ENCODE assay signal across 1 cellular context in the genomic region with DNA sequence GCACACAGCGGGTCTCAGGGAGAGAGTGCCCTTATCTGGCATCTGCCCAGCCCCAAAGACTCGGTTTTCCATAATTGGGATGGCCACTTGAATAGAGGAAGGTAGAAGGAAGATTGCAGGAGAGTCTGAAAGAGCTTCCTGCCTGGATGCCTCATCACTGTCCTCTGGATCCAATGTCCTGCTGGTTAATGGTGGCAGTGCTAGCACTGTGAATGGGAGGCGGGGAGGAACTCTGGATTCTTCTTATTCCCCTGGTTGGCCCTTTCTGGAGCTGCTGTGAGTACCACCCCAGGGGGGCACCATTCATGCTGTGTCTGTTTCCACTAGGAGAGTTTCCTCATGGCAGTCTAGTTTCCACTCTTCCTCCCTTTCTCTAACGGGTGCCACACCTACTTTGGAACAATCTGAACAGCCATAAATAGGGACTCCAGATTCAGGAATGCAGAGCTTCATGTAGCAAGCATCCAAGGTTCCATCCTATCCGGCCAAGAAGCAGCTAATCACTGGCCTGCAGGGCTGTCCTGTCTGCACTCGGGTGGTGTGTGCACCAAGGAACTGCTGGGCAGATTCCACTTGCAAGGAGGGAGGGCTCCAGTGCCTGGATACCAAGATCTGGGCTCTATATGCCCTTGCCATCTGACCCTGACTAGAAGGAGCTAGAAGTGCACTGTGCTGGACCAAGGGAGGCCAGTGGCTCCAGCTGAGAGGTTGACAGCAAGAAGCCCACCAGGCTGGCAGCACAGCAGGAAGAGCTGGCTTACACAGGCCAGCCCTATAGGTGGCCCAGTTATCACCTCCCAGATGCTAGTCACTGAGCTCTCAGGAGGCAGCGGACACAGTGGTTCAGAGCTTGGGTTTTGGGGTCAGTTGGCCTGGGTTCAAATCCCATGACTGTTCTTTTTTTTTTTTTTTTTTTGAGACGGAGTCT.
TF ChIP-seq lines count a peak whose summit lies in the region.

No MANE protein-coding gene starts in this region.

TF ChIP-seq in A549, 52 proteins besides CTCF, POLR2A, EP300 and RAD21 (continued from another document):
- TF ChIP-seq PBX3 (IDR thresholded peaks at IDR 0.05) = no peak
- TF ChIP-seq, protein P1, sequence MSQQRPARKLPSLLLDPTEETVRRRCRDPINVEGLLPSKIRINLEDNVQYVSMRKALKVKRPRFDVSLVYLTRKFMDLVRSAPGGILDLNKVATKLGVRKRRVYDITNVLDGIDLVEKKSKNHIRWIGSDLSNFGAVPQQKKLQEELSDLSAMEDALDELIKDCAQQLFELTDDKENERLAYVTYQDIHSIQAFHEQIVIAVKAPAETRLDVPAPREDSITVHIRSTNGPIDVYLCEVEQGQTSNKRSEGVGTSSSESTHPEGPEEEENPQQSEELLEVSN (IDR thresholded peaks at IDR 0.05; ENCODE audit: borderline replicate concordance, low read depth) = no peak
- TF ChIP-seq, protein P2, sequence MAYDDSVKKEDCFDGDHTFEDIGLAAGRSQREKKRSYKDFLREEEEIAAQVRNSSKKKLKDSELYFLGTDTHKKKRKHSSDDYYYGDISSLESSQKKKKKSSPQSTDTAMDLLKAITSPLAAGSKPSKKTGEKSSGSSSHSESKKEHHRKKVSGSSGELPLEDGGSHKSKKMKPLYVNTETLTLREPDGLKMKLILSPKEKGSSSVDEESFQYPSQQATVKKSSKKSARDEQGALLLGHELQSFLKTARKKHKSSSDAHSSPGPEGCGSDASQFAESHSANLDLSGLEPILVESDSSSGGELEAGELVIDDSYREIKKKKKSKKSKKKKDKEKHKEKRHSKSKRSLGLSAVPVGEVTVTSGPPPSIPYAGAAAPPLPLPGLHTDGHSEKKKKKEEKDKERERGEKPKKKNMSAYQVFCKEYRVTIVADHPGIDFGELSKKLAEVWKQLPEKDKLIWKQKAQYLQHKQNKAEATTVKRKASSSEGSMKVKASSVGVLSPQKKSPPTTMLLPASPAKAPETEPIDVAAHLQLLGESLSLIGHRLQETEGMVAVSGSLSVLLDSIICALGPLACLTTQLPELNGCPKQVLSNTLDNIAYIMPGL (CRISPR knock-in tag; IDR thresholded peaks at IDR 0.05; ENCODE audit: borderline replicate concordance) = no peak
- no peak for TF ChIP-seq EHF (CRISPR knock-in tag; IDR thresholded peaks at IDR 0.05)
- no peak for TF ChIP-seq RARB (CRISPR knock-in tag; IDR thresholded peaks at IDR 0.05)
- TF ChIP-seq FOSL2 (IDR thresholded peaks at IDR 0.05) = no peak
- no peak for TF ChIP-seq FOSL2 (CRISPR knock-in tag; IDR thresholded peaks at IDR 0.05)
- TF ChIP-seq MYC (IDR thresholded peaks at IDR 0.05; ENCODE audit: borderline replicate concordance, low read length) = no peak
- TF ChIP-seq RFX5 (IDR thresholded peaks at IDR 0.05) = no peak
- no peak for TF ChIP-seq HOXB13 (CRISPR knock-in tag; IDR thresholded peaks at IDR 0.05; ENCODE audit: low read depth)
- no peak for TF ChIP-seq ZC3H11A (IDR thresholded peaks at IDR 0.05)
- TF ChIP-seq HDAC2 (IDR thresholded peaks at IDR 0.05) = no peak
- TF ChIP-seq POLR2AphosphoS2 (conservative IDR thresholded peaks at IDR 0.05; ENCODE audit: low read length) = no peak
